ENCODE assay signal across 24 cellular contexts in genomic region chr4:8128096-8128856, GRCh38. TPM values are rescaled to one million over a fixed set of nuclear protein-coding genes. Genes with fewer than 3 reads are reported as not detected.
DNase-seq lines count a peak whose midpoint lies in the region; ATAC-seq and TF ChIP-seq lines count a peak whose summit lies in the region.
"Had no signal": no experiment of that assay in that cellular context is flagged by ENCODE, and none has a peak within 500 bp of the region (broad histone marks: within the 10 kb centered on the region; RNA-seq: fewer than 3 reads in every experiment).

No MANE protein-coding gene starts in this region.

- ATAC-seq in left colon (peak; percentile 76), HG02938 (IDR thresholded peaks at IDR 0.05; ENCODE audit: unreplicated experiment) (no peak)
- ATAC-seq in activated CD4-positive, CD25-positive, alpha-beta regulatory T cell treated with anti-CD3 and anti-CD28 coated beads, Interleukin-2, amount 50 U/mL, for 24 hours = no peak
- ATAC-seq: activated CD8-positive, alpha-beta T cell treated with anti-CD3 and anti-CD28 coated beads for 36 hours; left ventricle myocardium superior; PC-3; stimulated activated naive CD8-positive, alpha-beta T cell treated with anti-CD3 and anti-CD28 coated beads, Interleukin-15, amount 100 ng/mL, for 72 hours had no signal

- H3K9me3 ChIP-seq in BLaER1 (no peaks in the 10 kb centered on the region; the same call in 1 of the 2 replicates), HUES48 (ENCODE audit: control insufficient read depth, insufficient read depth, low read length) (no peaks in the 10 kb centered on the region), WERI-Rb-1 (ENCODE audit: severe bottlenecking) (no peaks in the 10 kb centered on the region)
- H3K9me3 ChIP-seq: esophagus squamous epithelium, tibial nerve had no signal

- peak overlapping the region; percentile 88 for H3K4me2 ChIP-seq in BLaER1

- H3K4me1 ChIP-seq in BLaER1 = peaks cover 93% of the 10 kb centered on the region
- H3K4me1 ChIP-seq in HUES48 (ENCODE audit: control insufficient read depth, insufficient read depth, low read length) = peaks cover 11% of the 10 kb centered on the region
- H3K4me1 ChIP-seq: esophagus squamous epithelium had no signal

- intact Hi-C loops in left colon (cut with DNase I, micrococcal nuclease) = no loop called here

- H3K4me3 ChIP-seq in BLaER1 = no peak overlapping the region
- no peak overlapping the region for H3K4me3 ChIP-seq in HUES48 (ENCODE audit: low read depth, low read length)
- no peak overlapping the region for H3K4me3 ChIP-seq in WERI-Rb-1 (ENCODE audit: low read depth, low read length)
- H3K4me3 ChIP-seq: esophagus squamous epithelium, GM23248, SK-N-MC, tibial nerve had no signal

- no peak for TF ChIP-seq CTCF in WERI-Rb-1 (IDR thresholded peaks at IDR 0.05; ENCODE audit: low read depth, low read length)

- no peaks in the 10 kb centered on the region for H4K20me1 ChIP-seq in BLaER1

- no peak overlapping the region for H3K9ac ChIP-seq in BLaER1
- H3K9ac ChIP-seq in HUES48 (ENCODE audit: low read depth, low read length) = peak overlapping the region; percentile 22; the same call in 1 of the 2 replicates
- H3K9ac ChIP-seq: GM23248 had no signal

- H3K27me3 ChIP-seq in BLaER1 = no peaks in the 10 kb centered on the region; the same call in 1 of the 2 replicates
- H3K27me3 ChIP-seq in HUES48 (ENCODE audit: control insufficient read depth, insufficient read depth, low read length) = no peaks in the 10 kb centered on the region
- no peaks in the 10 kb centered on the region for H3K27me3 ChIP-seq in WERI-Rb-1 (ENCODE audit: insufficient read depth, low read depth, severe bottlenecking)
- H3K27me3 ChIP-seq: esophagus squamous epithelium, tibial nerve had no signal

- DNase-seq in WERI-Rb-1 (peak; percentile 84), left colon (no peak), germinal center (ENCODE audit: low spot score) (no peak), GM19238 (ENCODE audit: insufficient read length, low spot score) (no peak)
- DNase-seq: activated B cell treated with CpG ODN at 0.5 μM for 24 hours; activated naive CD4-positive, alpha-beta T cell treated with anti-CD3 and anti-CD28 coated beads, Interleukin-2, amount 50 U/mL, for 16 hours; activated T-cell treated with anti-CD3 and anti-CD28 coated beads, Interleukin-2, amount 50 U/mL, for 48 hours; CD4-positive, CD25-positive, alpha-beta regulatory T cell; effector CD8-positive, alpha-beta T cell; esophagus squamous epithelium; GM23248; left ventricle myocardium superior; NCI-H2171 treated with DMSO at 0.1 percent for 48 hours; NCI-H774; PC-3; stimulated activated CD4-positive, alpha-beta T cell treated with anti-CD3 and anti-CD28 coated beads, Interleukin-4, amount 100 ng/mL, for 24 hours; stimulated activated naive CD8-positive, alpha-beta T cell treated with anti-CD3 and anti-CD28 coated beads, Interleukin-15, amount 100 ng/mL, for 72 hours had no signal

- no peaks in the 10 kb centered on the region for H3K36me3 ChIP-seq in BLaER1
- no peaks in the 10 kb centered on the region for H3K36me3 ChIP-seq in HUES48 (ENCODE audit: control insufficient read depth, insufficient read depth, low read length)
- no peaks in the 10 kb centered on the region for H3K36me3 ChIP-seq in WERI-Rb-1

- H3K27ac ChIP-seq in BLaER1 = no peak overlapping the region
- peak overlapping the region; percentile 45 for H3K27ac ChIP-seq in HUES48 (ENCODE audit: low read depth, low read length)
- 0 out of 2 replicates have a peak overlapping the region, but pooled peaks have one; percentile 3 for H3K27ac ChIP-seq in WERI-Rb-1
- H3K27ac ChIP-seq: esophagus squamous epithelium, GM23248, SK-N-MC, tibial nerve had no signal

RNA-seq across cellular contexts. Expression of gene ABLIM2, which starts 30.3 kb away (rescaled TPM):
- total RNA-seq in left colon = 10 to 100 TPM; 18.7 to 24.4 TPM
- total RNA-seq: GM23248 had no signal
